Comparison of ENCODE assay signal across 1 cellular context in genomic region chr4:2962614-2963184, GRCh38.
A peak's percentile ranks its signal among the peaks of the same experiment; 100 is the strongest.
TF ChIP-seq lines count a peak whose summit lies in the region.

No MANE protein-coding gene starts in this region.

TF ChIP-seq in HepG2, 621 proteins besides CTCF, POLR2A, EP300 and RAD21 (continued from another document):
- TF ChIP-seq AHDC1 (CRISPR knock-in tag; IDR thresholded peaks at IDR 0.05; ENCODE audit: borderline replicate concordance) (no peak), ZMYM4 (CRISPR knock-in tag; IDR thresholded peaks at IDR 0.05) (no peak), ZNF543 (CRISPR knock-in tag; IDR thresholded peaks at IDR 0.05) (no peak; the same call in 1 of the 2 replicates), BATF2 (CRISPR knock-in tag; IDR thresholded peaks at IDR 0.05) (no peak), ZNF484 (CRISPR knock-in tag; IDR thresholded peaks at IDR 0.05; ENCODE audit: borderline replicate concordance, low read depth) (no peak), ZNF747 (CRISPR knock-in tag; IDR thresholded peaks at IDR 0.05; ENCODE audit: borderline replicate concordance) (no peak), KDM6A (CRISPR knock-in tag; IDR thresholded peaks at IDR 0.05; ENCODE audit: low read depth) (no peak), ZNF30 (CRISPR knock-in tag; IDR thresholded peaks at IDR 0.05) (no peak), TFDP1 (CRISPR knock-in tag; IDR thresholded peaks at IDR 0.05; ENCODE audit: borderline replicate concordance) (no peak), SMYD3 (CRISPR knock-in tag; IDR thresholded peaks at IDR 0.05) (no peak), FOXJ3 (CRISPR knock-in tag; IDR thresholded peaks at IDR 0.05; ENCODE audit: borderline replicate concordance) (no peak), ZNF83 (CRISPR knock-in tag; IDR thresholded peaks at IDR 0.05; ENCODE audit: borderline replicate concordance) (no peak), DPF2 (CRISPR knock-in tag; IDR thresholded peaks at IDR 0.05; ENCODE audit: borderline replicate concordance, low read depth) (no peak), NFYC (CRISPR knock-in tag; IDR thresholded peaks at IDR 0.05) (no peak), ZMAT5 (CRISPR knock-in tag; IDR thresholded peaks at IDR 0.05; ENCODE audit: borderline replicate concordance, low read depth) (no peak), POLR2AphosphoS5 (IDR thresholded peaks at IDR 0.05; ENCODE audit: low read depth, low read length) (no peak), ZNF652 (CRISPR knock-in tag; IDR thresholded peaks at IDR 0.05; ENCODE audit: borderline replicate concordance, low read depth) (peak; percentile 84), MAZ (IDR thresholded peaks at IDR 0.05; ENCODE audit: borderline replicate concordance, low read depth, low read length) (no peak), MAZ (CRISPR knock-in tag; IDR thresholded peaks at IDR 0.05; ENCODE audit: low read depth) (no peak), NFE2L1 (CRISPR knock-in tag; IDR thresholded peaks at IDR 0.05; ENCODE audit: borderline replicate concordance) (0 out of 2 replicates have a peak, but pooled peaks have one; percentile 62), EED (CRISPR knock-in tag; IDR thresholded peaks at IDR 0.05) (no peak), STAG1 (CRISPR knock-in tag; IDR thresholded peaks at IDR 0.05) (no peak), SOX5 (CRISPR knock-in tag; IDR thresholded peaks at IDR 0.05; ENCODE audit: borderline replicate concordance) (no peak), NCOA2 (CRISPR knock-in tag; IDR thresholded peaks at IDR 0.05) (0 out of 2 replicates have a peak, but pooled peaks have one; percentile 10), PAWR (CRISPR knock-in tag; IDR thresholded peaks at IDR 0.05; ENCODE audit: borderline replicate concordance) (0 out of 2 replicates have a peak, but pooled peaks have one; percentile 21), ZSCAN22 (CRISPR knock-in tag; IDR thresholded peaks at IDR 0.05) (no peak; the same call in 1 of the 2 replicates), RCOR2 (CRISPR knock-in tag; IDR thresholded peaks at IDR 0.05) (no peak; the same call in 1 of the 2 replicates), FLYWCH1 (CRISPR knock-in tag; IDR thresholded peaks at IDR 0.05) (no peak), MAFK (conservative IDR thresholded peaks at IDR 0.05 in 1 of 2, IDR thresholded peaks at IDR 0.05 in 1 of 2; ENCODE audit: low read length in 2 of 2) (no peak), ZNF558 (CRISPR knock-in tag; IDR thresholded peaks at IDR 0.05; ENCODE audit: borderline replicate concordance) (0 out of 2 replicates have a peak, but pooled peaks have one; percentile 6), KAT8 (CRISPR knock-in tag; IDR thresholded peaks at IDR 0.05) (no peak), DNMT3B (CRISPR knock-in tag; conservative IDR thresholded peaks at IDR 0.05) (no peak), ZNF704 (CRISPR knock-in tag; IDR thresholded peaks at IDR 0.05; ENCODE audit: borderline replicate concordance) (no peak), ZNF800 (CRISPR knock-in tag; IDR thresholded peaks at IDR 0.05) (no peak), RORA (CRISPR knock-in tag; IDR thresholded peaks at IDR 0.05) (0 out of 2 replicates have a peak, but pooled peaks have one; percentile 41), CREB3 (CRISPR knock-in tag; IDR thresholded peaks at IDR 0.05) (no peak), AGO2 (optimal IDR thresholded peaks at IDR 0.05; ENCODE audit: low read depth, low read length) (peak; percentile 71), ZNF280B (CRISPR knock-in tag; IDR thresholded peaks at IDR 0.05; ENCODE audit: borderline replicate concordance) (no peak), PREB (CRISPR knock-in tag; IDR thresholded peaks at IDR 0.05) (no peak; the same call in 1 of the 2 replicates), IKZF5 (CRISPR knock-in tag; IDR thresholded peaks at IDR 0.05) (no peak), ZBTB10 (CRISPR knock-in tag; IDR thresholded peaks at IDR 0.05; ENCODE audit: borderline replicate concordance) (no peak)
